16 cellular contexts compared by ENCODE assay signal in genomic region chr13:96091932-96092253, GRCh38. TPM values are rescaled to one million over a fixed set of nuclear protein-coding genes. Genes with fewer than 3 reads are reported as not detected.
DNase-seq lines count a peak whose midpoint lies in the region; ATAC-seq and TF ChIP-seq lines count a peak whose summit lies in the region.
"Had no signal": no experiment of that assay in that cellular context is flagged by ENCODE, and none has a peak within 500 bp of the region (broad histone marks: within the 10 kb centered on the region; RNA-seq: fewer than 3 reads in every experiment).

No MANE protein-coding gene starts in this region.

- DNase-seq in activated naive CD4-positive, alpha-beta T cell treated with anti-CD3 and anti-CD28 coated beads for 36 hours: no peak
- DNase-seq in activated naive CD4-positive, alpha-beta T cell treated with anti-CD3 and anti-CD28 coated beads, Interleukin-2, amount 50 U/mL, for 16 hours: no peak
- DNase-seq in stomach (no peak), NCI-H2107 (lab: John Stamatoyannopoulos, UW) (no peak)
- DNase-seq in stimulated activated naive CD4-positive, alpha-beta T cell treated with Interleukin-2 at 50 U/mL for 16 hours (lab: John Stamatoyannopoulos, UW): no peak
- no peak for DNase-seq in natural killer cell treated with Interleukin-12 subunit alpha and Interleukin-12 subunit beta and Interleukin-15 and Interleukin-18, amount 100 ng/mL, for 72 hours (ENCODE audit: low spot score)
- DNase-seq: activated CD4-positive, alpha-beta T cell treated with anti-CD3 and anti-CD28 coated beads for 4 hours; activated T-cell treated with anti-CD3 and anti-CD28 coated beads, Interleukin-2, amount 50 U/mL, for 4 hours; effector CD8-positive, alpha-beta T cell; PC-9; stimulated activated CD8-positive, alpha-beta memory T cell treated with anti-CD3 and anti-CD28 coated beads, Interleukin-4, amount 100 ng/mL, for 48 hours; T-cell had no signal

- peak overlapping the region; percentile 5 for H3K9ac ChIP-seq in iPS-18a (ENCODE audit: low read length)

- no peaks in the 10 kb centered on the region for H3K36me3 ChIP-seq in iPS-18a (ENCODE audit: control insufficient read depth, low read depth, low read length)
- no peaks in the 10 kb centered on the region for H3K36me3 ChIP-seq in stomach

- TF ChIP-seq CTCF in VCaP (conservative IDR thresholded peaks at IDR 0.05) (no peak), stomach (IDR thresholded peaks at IDR 0.05) (no peak)

- peak overlapping the region; percentile 26 for H3K4me3 Mint-ChIP-seq in activated naive CD4-positive, alpha-beta T cell treated with anti-CD3 and anti-CD28 coated beads for 36 hours
- H3K4me3 Mint-ChIP-seq in natural killer cell treated with Interleukin-12 subunit alpha and Interleukin-12 subunit beta and Interleukin-15 and Interleukin-18, amount 100 ng/mL, for 72 hours: no peak overlapping the region
- H3K4me3 Mint-ChIP-seq: activated T-cell treated with anti-CD3 and anti-CD28 coated beads, Interleukin-2, amount 50 U/mL, for 4 hours had no signal

- no peak overlapping the region for H3K27ac Mint-ChIP-seq in activated naive CD4-positive, alpha-beta T cell treated with anti-CD3 and anti-CD28 coated beads for 36 hours
- no peak overlapping the region for H3K27ac Mint-ChIP-seq in natural killer cell treated with Interleukin-12 subunit alpha and Interleukin-12 subunit beta and Interleukin-15 and Interleukin-18, amount 100 ng/mL, for 72 hours
- H3K27ac Mint-ChIP-seq: T-cell had no signal

- TF ChIP-seq EP300 in stomach (IDR thresholded peaks at IDR 0.05): no peak

- H3K4me3 ChIP-seq in iPS-18a (ENCODE audit: low read length) (peak overlapping the region; percentile 67), stomach (peak overlapping the region; percentile 44 to 67 (median 58))
- H3K4me3 ChIP-seq: K562, PC-9 had no signal

- H3K9me3 ChIP-seq in iPS-18a (ENCODE audit: control insufficient read depth, low read depth, low read length) (no peaks in the 10 kb centered on the region), stomach (no peaks in the 10 kb centered on the region)

- H3K27me3 Mint-ChIP-seq in activated naive CD4-positive, alpha-beta T cell treated with anti-CD3 and anti-CD28 coated beads for 36 hours (ENCODE audit: low read depth): peaks cover 60% of the 10 kb centered on the region
- H3K27me3 Mint-ChIP-seq in natural killer cell treated with Interleukin-12 subunit alpha and Interleukin-12 subunit beta and Interleukin-15 and Interleukin-18, amount 100 ng/mL, for 72 hours: peaks cover 32 to 47% of the 10 kb centered on the region in 2 donors

- intact Hi-C loops in activated naive CD4-positive, alpha-beta T cell treated with anti-CD3 and anti-CD28 coated beads for 36 hours (cut with micrococcal nuclease): no loop called here
- intact Hi-C loops in stomach (cut with DNase I; ENCODE audit: low total_unique reads): no loop called here

- no peak for ATAC-seq in natural killer cell treated with Interleukin-12 subunit alpha and Interleukin-12 subunit beta and Interleukin-15 and Interleukin-18, amount 100 ng/mL, for 72 hours
- ATAC-seq: activated T-cell treated with anti-CD3 and anti-CD28 coated beads, Interleukin-2, amount 50 U/mL, for 4 hours; K562; T-cell had no signal

- peaks cover 2% of the 10 kb centered on the region for H3K4me1 Mint-ChIP-seq in activated naive CD4-positive, alpha-beta T cell treated with anti-CD3 and anti-CD28 coated beads for 36 hours (ENCODE audit: low read depth)
- H3K4me1 Mint-ChIP-seq in natural killer cell treated with Interleukin-12 subunit alpha and Interleukin-12 subunit beta and Interleukin-15 and Interleukin-18, amount 100 ng/mL, for 72 hours (ENCODE audit: low read depth in 2 of 2): no peaks in the 10 kb centered on the region

- WGBS in stomach, 5 donors: 7 to 34% (median 16%) methylated on average over 6 of the region's 6 CpGs

- H3K27ac ChIP-seq in VCaP (peak overlapping the region; percentile 70), iPS-18a (ENCODE audit: low read length) (no peak overlapping the region), stomach (no peak overlapping the region)
- H3K27ac ChIP-seq: PC-9 had no signal

- no peak for TF ChIP-seq POLR2A in stomach (IDR thresholded peaks at IDR 0.05)

- CTCF ChIA-PET in activated naive CD4-positive, alpha-beta T cell treated with anti-CD3 and anti-CD28 coated beads for 36 hours (lab: Charles Lee): interaction anchor here (0.9 kb wide), 1 partner anchor 18 kb away, joined by 3 read pairs; no protein-coding TSS in a partner anchor

- H3K27me3 ChIP-seq in iPS-18a (ENCODE audit: control insufficient read depth, insufficient read depth, low read length) (peaks cover 63% of the 10 kb centered on the region), stomach (peaks cover 0 to 71% (median 37%) of the 10 kb centered on the region in 3 donors)

- H3K9me3 Mint-ChIP-seq in activated naive CD4-positive, alpha-beta T cell treated with anti-CD3 and anti-CD28 coated beads for 36 hours: no peaks in the 10 kb centered on the region
- no peaks in the 10 kb centered on the region for H3K9me3 Mint-ChIP-seq in natural killer cell treated with Interleukin-12 subunit alpha and Interleukin-12 subunit beta and Interleukin-15 and Interleukin-18, amount 100 ng/mL, for 72 hours
- H3K9me3 Mint-ChIP-seq: activated T-cell treated with anti-CD3 and anti-CD28 coated beads, Interleukin-2, amount 50 U/mL, for 4 hours had no signal

- peaks cover 3% of the 10 kb centered on the region for H3K4me1 ChIP-seq in iPS-18a (ENCODE audit: control insufficient read depth, low read depth, low read length)
- H3K4me1 ChIP-seq in stomach: peaks cover 5 to 35% (median 24%) of the 10 kb centered on the region in 4 donors

- peaks cover 1% of the 10 kb centered on the region for H3K36me3 Mint-ChIP-seq in activated naive CD4-positive, alpha-beta T cell treated with anti-CD3 and anti-CD28 coated beads for 36 hours (ENCODE audit: low read depth)
- no peaks in the 10 kb centered on the region for H3K36me3 Mint-ChIP-seq in natural killer cell treated with Interleukin-12 subunit alpha and Interleukin-12 subunit beta and Interleukin-15 and Interleukin-18, amount 100 ng/mL, for 72 hours
- H3K36me3 Mint-ChIP-seq: T-cell had no signal

RNA-seq across cellular contexts. Expression of gene HS6ST3, which starts 2.0 kb away (rescaled TPM):
- not detected for total RNA-seq in activated naive CD4-positive, alpha-beta T cell treated with anti-CD3 and anti-CD28 coated beads for 36 hours
- total RNA-seq in stomach: 1 to 10 TPM in 3 of 5 donors, under 1 TPM in 1, not detected in 1; 0.58 to 4.0 (median 3.3) TPM
- polyA plus RNA-seq in stomach: under 1 TPM; 0.15 to 0.75 (median 0.31) TPM
- total RNA-seq in natural killer cell treated with Interleukin-12 subunit alpha and Interleukin-12 subunit beta and Interleukin-15 and Interleukin-18, amount 100 ng/mL, for 72 hours: not detected
- total RNA-seq: activated T-cell treated with anti-CD3 and anti-CD28 coated beads, Interleukin-2, amount 50 U/mL, for 4 hours; K562; left lobe of liver; PC-9; T-cell had no signal
- polyA plus RNA-seq: K562 had no signal

RNA-seq across cellular contexts. Expression of gene UGGT2, which starts 38.7 kb away (rescaled TPM):
- total RNA-seq in activated naive CD4-positive, alpha-beta T cell treated with anti-CD3 and anti-CD28 coated beads for 36 hours: under 1 TPM in 1 of 2 experiments, not detected in 1; 0.12 TPM
- 100 to 1,000 TPM in 2 of 5 donors, 10 to 100 TPM in 3; 18.2 to 140 (median 50.2) TPM for total RNA-seq in stomach
- 1 to 10 TPM; 2.1 to 4.8 (median 3.4) TPM for polyA plus RNA-seq in stomach
- 1 to 10 TPM; 2.3 to 6.0 TPM for total RNA-seq in natural killer cell treated with Interleukin-12 subunit alpha and Interleukin-12 subunit beta and Interleukin-15 and Interleukin-18, amount 100 ng/mL, for 72 hours
